Comparison of ENCODE assay signal across 9 cellular contexts in the genomic region with DNA sequence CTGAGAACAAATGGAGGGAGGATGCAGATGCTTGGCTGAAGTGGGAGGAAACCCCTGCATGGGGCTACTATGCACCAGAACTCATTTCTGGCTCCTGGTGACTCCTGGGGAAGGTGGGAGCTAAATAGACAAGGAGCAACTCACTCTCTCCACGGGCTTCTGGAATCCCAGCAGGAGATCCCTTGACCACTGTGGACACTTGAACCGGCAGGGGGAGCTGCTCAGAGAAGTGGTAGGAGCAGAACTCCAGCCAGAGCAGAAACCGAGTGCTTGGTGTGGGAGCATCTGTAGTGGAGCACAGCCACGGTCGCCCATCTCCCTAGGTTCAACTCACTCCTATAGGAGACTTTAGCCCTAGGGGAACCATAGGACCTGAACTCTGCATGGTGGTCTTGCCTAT.
DNase-seq lines count a peak whose midpoint lies in the region; ATAC-seq and TF ChIP-seq lines count a peak whose summit lies in the region.
"Had no signal": no experiment of that assay in that cellular context is flagged by ENCODE, and none has a peak within 500 bp of the region (broad histone marks: within the 10 kb centered on the region; RNA-seq: fewer than 3 reads in every experiment).

No MANE protein-coding gene starts in this region.

- no peak overlapping the region for H2AFZ ChIP-seq in PC-9

- POLR2A ChIA-PET in PC-9 (lab: Charles Lee; ENCODE audit: unreplicated experiment) = no interaction called here

- no peak overlapping the region for H3K4me3 Mint-ChIP-seq in CD14-positive monocyte
- H3K4me3 Mint-ChIP-seq: activated T-cell treated with anti-CD3 and anti-CD28 coated beads, Interleukin-2, amount 50 U/mL, for 72 hours had no signal

- H4K20me1 ChIP-seq in PC-9 (ENCODE audit: insufficient read depth) = no peaks in the 10 kb centered on the region; the same call in 1 of the 2 replicates

- no peaks in the 10 kb centered on the region for H3K36me3 ChIP-seq in PC-9 (ENCODE audit: low read depth)
- no peaks in the 10 kb centered on the region for H3K36me3 ChIP-seq in gastroesophageal sphincter

- no peak overlapping the region for H3K27ac Mint-ChIP-seq in CD14-positive monocyte
- H3K27ac Mint-ChIP-seq: activated T-cell treated with anti-CD3 and anti-CD28 coated beads, Interleukin-2, amount 50 U/mL, for 72 hours had no signal

- H3K4me2 ChIP-seq in PC-9 = no peak overlapping the region

- H3K79me2 ChIP-seq in PC-9 (ENCODE audit: low read depth) = no peaks in the 10 kb centered on the region

- intact Hi-C loops in CD14-positive monocyte (cut with micrococcal nuclease) (no loop called here), PC-9 (cut with micrococcal nuclease; ENCODE audit: unreplicated experiment) (no loop called here)

- H3K27me3 ChIP-seq in PC-9 (ENCODE audit: insufficient read depth, low read depth) (peaks cover 6% of the 10 kb centered on the region; the same call in 1 of the 2 replicates), gastroesophageal sphincter (peaks cover 27% of the 10 kb centered on the region)

- no peaks in the 10 kb centered on the region for H3K4me1 Mint-ChIP-seq in CD14-positive monocyte

- H3K27ac ChIP-seq in PC-9 (no peak overlapping the region), gastroesophageal sphincter (no peak overlapping the region)

- no peak for TF ChIP-seq POLR2A in gastroesophageal sphincter (IDR thresholded peaks at IDR 0.05)

- H3K4me3 ChIP-seq in GM12875 (ENCODE audit: low read depth, low read length) (no peak overlapping the region), PC-9 (no peak overlapping the region), gastroesophageal sphincter (no peak overlapping the region)

- H3F3A ChIP-seq in PC-9 (ENCODE audit: insufficient read depth, low read depth) = no peaks in the 10 kb centered on the region

- peaks cover 0 to 6% (median 0%) of the 10 kb centered on the region in 7 donors for H3K9me3 Mint-ChIP-seq in CD14-positive monocyte

- CTCF ChIA-PET in PC-9 (lab: Charles Lee) = no interaction called here

- H3K9me2 ChIP-seq in PC-9 (ENCODE audit: insufficient read depth) = no peaks in the 10 kb centered on the region

- ATAC-seq in HG03025 (IDR thresholded peaks at IDR 0.05; ENCODE audit: low FRiP score, unreplicated experiment) = no peak
- ATAC-seq in gastroesophageal sphincter = no peak
- ATAC-seq in HG02852 (IDR thresholded peaks at IDR 0.05; ENCODE audit: unreplicated experiment) = no peak
- ATAC-seq: activated T-cell treated with anti-CD3 and anti-CD28 coated beads, Interleukin-2, amount 50 U/mL, for 72 hours had no signal

- peaks cover 1 to 13% (median 3%) of the 10 kb centered on the region in 3 donors for H3K27me3 Mint-ChIP-seq in CD14-positive monocyte (ENCODE audit: low read depth in 3 of 3)

- H3K9me3 ChIP-seq in PC-9 (ENCODE audit: insufficient read depth, low read depth) = no peaks in the 10 kb centered on the region
- peaks cover 0 to 47% (median 0%) of the 10 kb centered on the region in 3 donors for H3K9me3 ChIP-seq in gastroesophageal sphincter

- no peaks in the 10 kb centered on the region for H3K36me3 Mint-ChIP-seq in CD14-positive monocyte

- no peak for TF ChIP-seq EP300 in gastroesophageal sphincter (IDR thresholded peaks at IDR 0.05)

- 0% methylated on average over 1 of the region's 5 CpGs; no CpG with 5 or more reads in 1 of the 2 donors for WGBS in gastroesophageal sphincter (ENCODE audit: low coverage in 1 of 2), 2 donors

- no TSS peak for BruUV-seq in PC-9 (replicated peaks; lab: Mats Ljungman, UMichigan)

- H3K4me1 ChIP-seq in PC-9 (replicated peaks; ENCODE audit: insufficient read depth) = no peaks in the 10 kb centered on the region
- no peaks in the 10 kb centered on the region for H3K4me1 ChIP-seq in gastroesophageal sphincter

- DNase-seq in CD14-positive monocyte (ENCODE audit: low spot score) (no peak), PC-9 (peak in 1 of 2 experiments; percentile 9), iPS DF 19.7 (ENCODE audit: low read depth, low spot score) (peak; percentile 2)
- no peak for DNase-seq in activated CD8-positive, alpha-beta memory T cell treated with anti-CD3 and anti-CD28 coated beads, Interleukin-2, amount 50 U/mL, for 4 hours
- DNase-seq: activated T-cell treated with anti-CD3 and anti-CD28 coated beads, Interleukin-2, amount 50 U/mL, for 72 hours had no signal

- TF ChIP-seq CTCF in CD14-positive monocyte (IDR thresholded peaks at IDR 0.05) (peak; percentile 17), GM12875 (IDR thresholded peaks at IDR 0.05; ENCODE audit: borderline replicate concordance, insufficient read depth, low read depth, low read length) (0 out of 2 replicates have a peak, but pooled peaks have one; percentile 21), PC-9 (conservative IDR thresholded peaks at IDR 0.05) (peak; percentile 39; the same call in 1 of the 2 replicates), gastroesophageal sphincter (IDR thresholded peaks at IDR 0.05) (no peak)

Comparison
In these comparisons a context has a peak if more than half of its experiments do, and no peak if none do; other contexts are left out.
1. CTCF ChIP-seq: peak in CD14-positive monocyte (single experiment), GM12875 (single experiment) and PC-9 (single experiment); none in gastroesophageal sphincter (0 of 4).